32 cellular contexts compared by ENCODE assay signal in genomic region chr19:46802152-46802551, GRCh38.
"Had no signal": no experiment of that assay in that cellular context is flagged by ENCODE, and none has a peak within 500 bp of the region (broad histone marks: within the 10 kb centered on the region; RNA-seq: fewer than 3 reads in every experiment).

No MANE protein-coding gene starts in this region.

- H3K27me3 Mint-ChIP-seq: activated B cell treated with CpG ODN at 0.5 μM for 24 hours; activated CD8-positive, alpha-beta T cell treated with anti-CD3 and anti-CD28 coated beads for 36 hours; activated naive CD8-positive, alpha-beta T cell; activated T-helper 17 cell treated with anti-CD3 and anti-CD28 coated beads, Interleukin-2, amount 50 U/mL, for 72 hours; central memory CD8-positive, alpha-beta T cell; effector memory CD8-positive, alpha-beta T cell had no signal

- FAIRE-seq: astrocyte, bronchial epithelial cell had no signal

- H3K36me3 Mint-ChIP-seq: activated naive CD8-positive, alpha-beta T cell had no signal

- H3K4me1 ChIP-seq: esophagus muscularis mucosa, foreskin keratinocyte, gastrocnemius medialis, heart left ventricle had no signal

- H3K27ac ChIP-seq: brain microvascular endothelial cell, coronary artery, esophagus muscularis mucosa, foreskin keratinocyte, gastrocnemius medialis, heart left ventricle, WERI-Rb-1 had no signal

- DNase-seq: activated B cell treated with CpG ODN at 0.5 μM for 24 hours; activated CD4-positive, alpha-beta T cell treated with anti-CD3 and anti-CD28 coated beads for 48 hours; activated CD4-positive, alpha-beta T cell treated with anti-CD3 and anti-CD28 coated beads, Interleukin-2, amount 50 U/mL, for 1 hour; activated CD4-positive, alpha-beta T cell treated with anti-CD3 and anti-CD28 coated beads, Interleukin-2, amount 50 U/mL, for 48 hours; activated CD8-positive, alpha-beta memory T cell treated with anti-CD3 and anti-CD28 coated beads for 24 hours; activated CD8-positive, alpha-beta T cell treated with anti-CD3 and anti-CD28 coated beads for 36 hours; activated effector memory CD4-positive, alpha-beta T cell treated with Interleukin-2 at 50 U/mL for 16 hours; activated gamma-delta T cell treated with Interleukin-2 at 50 U/mL for 16 hours; activated naive CD4-positive, alpha-beta T cell treated with anti-CD3 and anti-CD28 coated beads, Interleukin-2, amount 50 U/mL, for 16 hours; activated naive CD4-positive, alpha-beta T cell treated with Interleukin-2 at 50 U/mL for 16 hours; activated T-cell treated with anti-CD3 and anti-CD28 coated beads, Interleukin-2, amount 50 U/mL, for 4 hours; amniotic stem cell; anterior cingulate cortex; brain microvascular endothelial cell; dermis blood vessel endothelial cell; effector CD4-positive, alpha-beta T cell; effector memory CD8-positive, alpha-beta T cell; erythroblast; foreskin keratinocyte; gastrocnemius medialis; glutamatergic neuron; heart left ventricle; T-helper 2 cell; WERI-Rb-1 had no signal

- H3K27ac Mint-ChIP-seq: activated B cell treated with CpG ODN at 0.5 μM for 24 hours; activated CD8-positive, alpha-beta T cell treated with anti-CD3 and anti-CD28 coated beads for 36 hours; activated naive CD8-positive, alpha-beta T cell; activated T-helper 17 cell treated with anti-CD3 and anti-CD28 coated beads, Interleukin-2, amount 50 U/mL, for 72 hours; effector memory CD8-positive, alpha-beta T cell had no signal

- H3K4me3 Mint-ChIP-seq: activated B cell treated with CpG ODN at 0.5 μM for 24 hours; activated CD8-positive, alpha-beta T cell treated with anti-CD3 and anti-CD28 coated beads for 36 hours; activated naive CD8-positive, alpha-beta T cell; activated T-cell treated with anti-CD3 and anti-CD28 coated beads, Interleukin-2, amount 50 U/mL, for 4 hours; activated T-helper 17 cell treated with anti-CD3 and anti-CD28 coated beads, Interleukin-2, amount 50 U/mL, for 72 hours; central memory CD8-positive, alpha-beta T cell; effector memory CD8-positive, alpha-beta T cell had no signal

- H3K9me3 ChIP-seq: esophagus muscularis mucosa, gastrocnemius medialis, heart left ventricle had no signal

- H3K9me3 Mint-ChIP-seq: activated B cell treated with CpG ODN at 0.5 μM for 24 hours; activated CD8-positive, alpha-beta T cell treated with anti-CD3 and anti-CD28 coated beads for 36 hours; activated T-cell treated with anti-CD3 and anti-CD28 coated beads, Interleukin-2, amount 50 U/mL, for 4 hours; activated T-helper 17 cell treated with anti-CD3 and anti-CD28 coated beads, Interleukin-2, amount 50 U/mL, for 72 hours; central memory CD8-positive, alpha-beta T cell; effector memory CD8-positive, alpha-beta T cell had no signal

- H3K27me3 ChIP-seq: brain microvascular endothelial cell, esophagus muscularis mucosa, foreskin keratinocyte, gastrocnemius medialis, heart left ventricle had no signal

- ATAC-seq: activated CD4-positive, CD25-positive, alpha-beta regulatory T cell treated with anti-CD3 and anti-CD28 coated beads, Interleukin-2, amount 50 U/mL, for 24 hours; activated CD8-positive, alpha-beta T cell treated with anti-CD3 and anti-CD28 coated beads for 36 hours; activated T-cell treated with anti-CD3 and anti-CD28 coated beads, Interleukin-2, amount 50 U/mL, for 4 hours; activated T-helper 17 cell treated with anti-CD3 and anti-CD28 coated beads, Interleukin-2, amount 50 U/mL, for 72 hours; effector memory CD8-positive, alpha-beta T cell; foreskin keratinocyte; gastrocnemius medialis; heart left ventricle had no signal

- H3K36me3 ChIP-seq: brain microvascular endothelial cell, esophagus muscularis mucosa, gastrocnemius medialis, heart left ventricle, WERI-Rb-1 had no signal

- H3K4me3 ChIP-seq: coronary artery, esophagus muscularis mucosa, gastrocnemius medialis, heart left ventricle had no signal

- H3K4me1 Mint-ChIP-seq: activated B cell treated with CpG ODN at 0.5 μM for 24 hours; activated T-helper 17 cell treated with anti-CD3 and anti-CD28 coated beads, Interleukin-2, amount 50 U/mL, for 72 hours; central memory CD8-positive, alpha-beta T cell had no signal
